Comparison of ENCODE assay signal across 1 cellular context in genomic region chr10:80356563-80356999, GRCh38.
TF ChIP-seq lines count a peak whose summit lies in the region.

DYDC1 (minus strand) TSS chr10:80356755; CDS start chr10:80352601, 4,154 bp downstream.
DYDC2 (plus strand) TSS chr10:80356781; CDS start chr10:80362444, 5,663 bp downstream.

TF ChIP-seq in WTC11, 78 proteins besides CTCF, POLR2A, EP300 and RAD21 (continued from another document):
- TF ChIP-seq ERG (CRISPR knock-in tag; IDR thresholded peaks at IDR 0.05) (no peak), TEAD1 (CRISPR knock-in tag; IDR thresholded peaks at IDR 0.05) (peak; percentile 64; the same call in 1 of the 2 replicates), ZBTB43 (CRISPR knock-in tag; IDR thresholded peaks at IDR 0.05) (peak; percentile 66; the same call in 1 of the 2 replicates), SMAD3 (CRISPR knock-in tag; IDR thresholded peaks at IDR 0.05; ENCODE audit: borderline replicate concordance) (no peak; the same call in 1 of the 2 replicates), ETV6 (CRISPR knock-in tag; IDR thresholded peaks at IDR 0.05) (peak; percentile 77), MXD4 (CRISPR knock-in tag; IDR thresholded peaks at IDR 0.05; ENCODE audit: borderline replicate concordance) (no peak), EMX1 (CRISPR knock-in tag; IDR thresholded peaks at IDR 0.05) (no peak), NR1H2 (CRISPR knock-in tag; IDR thresholded peaks at IDR 0.05) (no peak), PREB (CRISPR knock-in tag; IDR thresholded peaks at IDR 0.05; ENCODE audit: borderline replicate concordance) (no peak), JAZF1 (CRISPR knock-in tag; IDR thresholded peaks at IDR 0.05) (no peak), CBFB (CRISPR knock-in tag; IDR thresholded peaks at IDR 0.05; ENCODE audit: low read depth) (peak; percentile 42; the same call in 1 of the 2 replicates), ELF4 (CRISPR knock-in tag; IDR thresholded peaks at IDR 0.05; ENCODE audit: low read depth) (no peak), GTF2I (CRISPR knock-in tag; conservative IDR thresholded peaks at IDR 0.05) (no peak), NR2C2 (CRISPR knock-in tag; IDR thresholded peaks at IDR 0.05) (no peak), ZNF232 (CRISPR knock-in tag; IDR thresholded peaks at IDR 0.05) (no peak), OVOL2 (CRISPR knock-in tag; IDR thresholded peaks at IDR 0.05; ENCODE audit: borderline replicate concordance) (no peak), JUN (CRISPR knock-in tag; IDR thresholded peaks at IDR 0.05) (no peak), ATF3 (CRISPR knock-in tag; conservative IDR thresholded peaks at IDR 0.05) (no peak), SMAD4 (CRISPR knock-in tag; IDR thresholded peaks at IDR 0.05) (no peak), GRHL2 (CRISPR knock-in tag; IDR thresholded peaks at IDR 0.05; ENCODE audit: insufficient replicate concordance, severe bottlenecking) (no peak), RELA (CRISPR knock-in tag; IDR thresholded peaks at IDR 0.05; ENCODE audit: borderline replicate concordance) (peak; percentile 56; the same call in 1 of the 2 replicates), NFYB (CRISPR knock-in tag; conservative IDR thresholded peaks at IDR 0.05; ENCODE audit: low read depth) (no peak), ZNF317 (CRISPR knock-in tag; IDR thresholded peaks at IDR 0.05; ENCODE audit: borderline replicate concordance, low read depth) (no peak), HMGXB4 (CRISPR knock-in tag; IDR thresholded peaks at IDR 0.05) (no peak), ZNF423 (CRISPR knock-in tag; IDR thresholded peaks at IDR 0.05) (no peak), ZSCAN18 (CRISPR knock-in tag; IDR thresholded peaks at IDR 0.05) (no peak), PRRX2 (CRISPR knock-in tag; IDR thresholded peaks at IDR 0.05) (no peak), MYBL2 (CRISPR knock-in tag; IDR thresholded peaks at IDR 0.05) (no peak; the same call in 1 of the 2 replicates), FOXP1 (CRISPR knock-in tag; IDR thresholded peaks at IDR 0.05; ENCODE audit: borderline replicate concordance) (peak; percentile 86), ESRRA (CRISPR knock-in tag; IDR thresholded peaks at IDR 0.05; ENCODE audit: borderline replicate concordance) (no peak), ZNF121 (CRISPR knock-in tag; IDR thresholded peaks at IDR 0.05) (no peak), ZNF425 (CRISPR knock-in tag; conservative IDR thresholded peaks at IDR 0.05) (no peak), ZNF281 (CRISPR knock-in tag; IDR thresholded peaks at IDR 0.05) (no peak), ZBTB21 (CRISPR knock-in tag; IDR thresholded peaks at IDR 0.05; ENCODE audit: borderline replicate concordance) (peak; percentile 86; the same call in 1 of the 2 replicates), IRF2 (CRISPR knock-in tag; IDR thresholded peaks at IDR 0.05; ENCODE audit: borderline replicate concordance, low read depth) (no peak), NFATC4 (CRISPR knock-in tag; IDR thresholded peaks at IDR 0.05) (no peak), AR (CRISPR knock-in tag; IDR thresholded peaks at IDR 0.05) (no peak), SOX15 (CRISPR knock-in tag; IDR thresholded peaks at IDR 0.05) (no peak), RORB (CRISPR knock-in tag; IDR thresholded peaks at IDR 0.05) (no peak), CREM (CRISPR knock-in tag; IDR thresholded peaks at IDR 0.05) (no peak), MLX (CRISPR knock-in tag; IDR thresholded peaks at IDR 0.05) (no peak), FOXP4 (CRISPR knock-in tag; IDR thresholded peaks at IDR 0.05) (peak; percentile 89), ZNF396 (CRISPR knock-in tag; IDR thresholded peaks at IDR 0.05; ENCODE audit: borderline replicate concordance) (no peak)
